8 cellular contexts compared by ENCODE assay signal in genomic region chr4:139030614-139031235, GRCh38. TPM values are rescaled to one million over a fixed set of nuclear protein-coding genes. Genes with fewer than 3 reads are reported as not detected.
DNase-seq lines count a peak whose midpoint lies in the region; ATAC-seq, FAIRE-seq and TF ChIP-seq lines count a peak whose summit lies in the region.

No MANE protein-coding gene starts in this region.

- H3K4me3 ChIP-seq in small intestine (ENCODE audit: low read depth in 1 of 2, low read length in 2 of 2): no peak overlapping the region

- H3K36me3 ChIP-seq in small intestine (ENCODE audit: control insufficient read depth in 2 of 2, insufficient read depth in 2 of 2, low read length in 2 of 2): no peaks in the 10 kb centered on the region

- no peaks in the 10 kb centered on the region for H3K27me3 ChIP-seq in small intestine (ENCODE audit: control insufficient read depth in 2 of 2, insufficient read depth in 2 of 2, low read length in 2 of 2)

- 33 to 44% (median 41%) methylated on average over 13 to 14 of the region's 14 CpGs for WGBS in small intestine, 3 donors

- no peaks in the 10 kb centered on the region for H3K9me3 ChIP-seq in small intestine (ENCODE audit: control insufficient read depth, low read depth)

- TF ChIP-seq CTCF in GM12873 (IDR thresholded peaks at IDR 0.05; ENCODE audit: insufficient read depth, low read depth, low read length, missing control alignments): peak; percentile 90

- H3K27ac ChIP-seq in small intestine (ENCODE audit: low read depth in 1 of 2, low read length in 1 of 2): no peak overlapping the region

- no peaks in the 10 kb centered on the region for H3K4me1 ChIP-seq in small intestine (ENCODE audit: control insufficient read depth in 2 of 2, insufficient read depth in 1 of 2, low read depth in 1 of 2, low read length in 1 of 2)

- peak; percentile 75 for ATAC-seq in HG02642 (IDR thresholded peaks at IDR 0.05; ENCODE audit: poor library complexity, unreplicated experiment)
- no peak for ATAC-seq in HG03521 (IDR thresholded peaks at IDR 0.05; ENCODE audit: unreplicated experiment)

- DNase-seq in NCI-H1436 treated with DMSO at 0.1 percent for 48 hours (lab: John Stamatoyannopoulos, UW): peak; percentile 20
- DNase-seq in T1000 (lab: John Stamatoyannopoulos, UW): peak; percentile 14
- peak; percentile 89 for DNase-seq in astrocyte of the hippocampus (ENCODE audit: low read depth, low spot score)
- peak in 43 of 51 donors; percentile 3 to 87 (median 45) for DNase-seq in hypothalamus (lab: John Stamatoyannopoulos, UW)
- peak; percentile 85 for DNase-seq in small intestine

- FAIRE-seq in small intestine (lab: Jason Lieb, UNC): no peak

RNA-seq across cellular contexts. Expression of gene NOCT, which starts 15.1 kb away (rescaled TPM):
- 1 to 10 TPM; 2.3 to 8.5 (median 3.5) TPM for polyA plus RNA-seq in small intestine

Comparison
In these comparisons a context has a peak if more than half of its experiments do, and no peak if none do; other contexts are left out.
1. DNase-seq: peak in every context shown above with its lines; median percentile 89 in astrocyte of the hippocampus; 85 in small intestine; 45 in hypothalamus; 20 in NCI-H1436 treated with DMSO at 0.1 percent for 48 hours; 14 in T1000.